Comparison of ENCODE assay signal across 11 cellular contexts in genomic region chr10:13115832-13116793, GRCh38. TPM values are rescaled to one million over a fixed set of nuclear protein-coding genes. Genes with fewer than 3 reads are reported as not detected.
A peak's percentile ranks its signal among the peaks of the same experiment; 100 is the strongest.
DNase-seq lines count a peak whose midpoint lies in the region; TF ChIP-seq lines count a peak whose summit lies in the region.
"Had no signal": no experiment of that assay in that cellular context is flagged by ENCODE, and none has a peak within 500 bp of the region (broad histone marks: within the 10 kb centered on the region; RNA-seq: fewer than 3 reads in every experiment).

No MANE protein-coding gene starts in this region.

- H3K4me1 ChIP-seq in right atrium auricular region = peaks cover 0 to 19% of the 10 kb centered on the region in 2 donors

- peak overlapping the region; percentile 49 to 80 for H3K27ac ChIP-seq in right atrium auricular region

- intact Hi-C loops in activated naive CD4-positive, alpha-beta T cell treated with anti-CD3 and anti-CD28 coated beads for 36 hours (cut with micrococcal nuclease) = loop anchor here (1.0 kb wide), 1 partner anchor 8 kb away; no protein-coding TSS in a partner anchor

- CTCF ChIA-PET in activated naive CD4-positive, alpha-beta T cell treated with anti-CD3 and anti-CD28 coated beads for 36 hours (lab: Charles Lee) = no interaction called here

- H3K27me3 Mint-ChIP-seq in activated naive CD4-positive, alpha-beta T cell treated with anti-CD3 and anti-CD28 coated beads for 36 hours (ENCODE audit: low read depth) = no peaks in the 10 kb centered on the region
- H3K27me3 Mint-ChIP-seq in T-helper 2 cell treated with Interferon-gamma antibody and Interleukin-4, amounts not matched to agents 5 μg/mL and 100 μg/mL, for 36 hours (ENCODE audit: low read depth) = no peaks in the 10 kb centered on the region
- no peaks in the 10 kb centered on the region for H3K27me3 Mint-ChIP-seq in type B pancreatic cell

- TF ChIP-seq CTCF in right atrium auricular region (IDR thresholded peaks at IDR 0.05) = no peak
- TF ChIP-seq CTCF in type B pancreatic cell (conservative IDR thresholded peaks at IDR 0.05) = no peak

- peaks cover 4% of the 10 kb centered on the region for H3K4me1 Mint-ChIP-seq in activated naive CD4-positive, alpha-beta T cell treated with anti-CD3 and anti-CD28 coated beads for 36 hours (ENCODE audit: low read depth)
- peaks cover 23% of the 10 kb centered on the region for H3K4me1 Mint-ChIP-seq in T-helper 2 cell treated with Interferon-gamma antibody and Interleukin-4, amounts not matched to agents 5 μg/mL and 100 μg/mL, for 36 hours (ENCODE audit: low read depth)
- H3K4me1 Mint-ChIP-seq in type B pancreatic cell (ENCODE audit: unreplicated experiment) = peaks cover 17% of the 10 kb centered on the region

- H3K36me3 Mint-ChIP-seq in activated naive CD4-positive, alpha-beta T cell treated with anti-CD3 and anti-CD28 coated beads for 36 hours (ENCODE audit: low read depth) = peaks cover 37% of the 10 kb centered on the region
- H3K36me3 Mint-ChIP-seq in T-helper 2 cell treated with Interferon-gamma antibody and Interleukin-4, amounts not matched to agents 5 μg/mL and 100 μg/mL, for 36 hours (ENCODE audit: low read depth) = peaks cover 65% of the 10 kb centered on the region
- H3K36me3 Mint-ChIP-seq in type B pancreatic cell = peaks cover 41% of the 10 kb centered on the region

- no peaks in the 10 kb centered on the region for H3K9me3 Mint-ChIP-seq in activated naive CD4-positive, alpha-beta T cell treated with anti-CD3 and anti-CD28 coated beads for 36 hours
- no peaks in the 10 kb centered on the region for H3K9me3 Mint-ChIP-seq in T-helper 2 cell treated with Interferon-gamma antibody and Interleukin-4, amounts not matched to agents 5 μg/mL and 100 μg/mL, for 36 hours
- no peaks in the 10 kb centered on the region for H3K9me3 Mint-ChIP-seq in type B pancreatic cell
- H3K9me3 Mint-ChIP-seq: mesothelial cell of epicardium had no signal

- no peaks in the 10 kb centered on the region for H3K9me3 ChIP-seq in right atrium auricular region

- H3K4me3 ChIP-seq in right atrium auricular region = no peak overlapping the region

- H3K27me3 ChIP-seq in right atrium auricular region = no peaks in the 10 kb centered on the region

- H3K27ac Mint-ChIP-seq in activated naive CD4-positive, alpha-beta T cell treated with anti-CD3 and anti-CD28 coated beads for 36 hours = peak overlapping the region; percentile 1
- H3K27ac Mint-ChIP-seq in T-helper 2 cell treated with Interferon-gamma antibody and Interleukin-4, amounts not matched to agents 5 μg/mL and 100 μg/mL, for 36 hours = peak overlapping the region; percentile 75
- H3K27ac Mint-ChIP-seq in type B pancreatic cell = peak overlapping the region; percentile 83
- H3K27ac Mint-ChIP-seq: mesothelial cell of epicardium had no signal

- no peak for DNase-seq in activated naive CD4-positive, alpha-beta T cell treated with anti-CD3 and anti-CD28 coated beads for 36 hours
- no peak for DNase-seq in activated naive CD4-positive, alpha-beta T cell treated with anti-CD3 and anti-CD28 coated beads, Interleukin-2, amount 50 U/mL, for 16 hours
- no peak for DNase-seq in T-helper 2 cell treated with Interferon-gamma antibody and Interleukin-4, amounts not matched to agents 5 μg/mL and 100 μg/mL, for 36 hours (ENCODE audit: low spot score)
- DNase-seq in right atrium auricular region (ENCODE audit: low spot score) (no peak), type B pancreatic cell (ENCODE audit: extremely low spot score, unreplicated experiment) (no peak), NCI-H2107 (lab: John Stamatoyannopoulos, UW) (no peak), NCI-H748 treated with DMSO at 0.1 percent for 48 hours (lab: John Stamatoyannopoulos, UW) (no peak)
- DNase-seq in effector CD4-positive, alpha-beta T cell = no peak
- DNase-seq: NCI-H2171; stimulated activated CD4-positive, alpha-beta T cell treated with anti-CD3 and anti-CD28 coated beads, Interleukin-1b, Interleukin-23, amount 100 ng/mL, for 48 hours had no signal

- H3K4me3 Mint-ChIP-seq in activated naive CD4-positive, alpha-beta T cell treated with anti-CD3 and anti-CD28 coated beads for 36 hours = peak overlapping the region; percentile 41
- peak overlapping the region; percentile 47 for H3K4me3 Mint-ChIP-seq in T-helper 2 cell treated with Interferon-gamma antibody and Interleukin-4, amounts not matched to agents 5 μg/mL and 100 μg/mL, for 36 hours
- peak overlapping the region; percentile 9 for H3K4me3 Mint-ChIP-seq in type B pancreatic cell
- H3K4me3 Mint-ChIP-seq: mesothelial cell of epicardium had no signal

- H3K36me3 ChIP-seq in right atrium auricular region = peaks cover 61% of the 10 kb centered on the region

RNA-seq across cellular contexts. Expression of gene OPTN, which starts 16.1 kb away (rescaled TPM):
- total RNA-seq in activated naive CD4-positive, alpha-beta T cell treated with anti-CD3 and anti-CD28 coated beads for 36 hours = 10 to 100 TPM; 39.7 to 43.8 TPM
- 10 to 100 TPM; 67.9 to 82.7 TPM for total RNA-seq in right atrium auricular region
- 43.2 and 104 TPM in 2 replicates for total RNA-seq in type B pancreatic cell (ENCODE audit: low replicate concordance)

RNA-seq across cellular contexts. Expression of gene MCM10, which starts 45.2 kb away (rescaled TPM):
- 10 to 100 TPM; 76.9 to 81.1 TPM for total RNA-seq in activated naive CD4-positive, alpha-beta T cell treated with anti-CD3 and anti-CD28 coated beads for 36 hours
- total RNA-seq in right atrium auricular region = under 1 TPM in 1 of 2 donors, not detected in 1; 0.15 TPM
- 12.2 and 31.7 TPM in 2 replicates for total RNA-seq in type B pancreatic cell (ENCODE audit: low replicate concordance)

Comparison
In these comparisons a context has a peak if more than half of its experiments do, and no peak if none do; other contexts are left out.
1. H3K27ac Mint-ChIP-seq: peak in every context shown above with its lines; median percentile 83 in type B pancreatic cell; 75 in T-helper 2 cell treated with Interferon-gamma antibody and Interleukin-4, amounts not matched to agents 5 μg/mL and 100 μg/mL, for 36 hours; 1 in activated naive CD4-positive, alpha-beta T cell treated with anti-CD3 and anti-CD28 coated beads for 36 hours.
2. RNA of gene MCM10, which starts 45.2 kb away (total RNA-seq): 76.9 to 81.1 TPM in activated naive CD4-positive, alpha-beta T cell treated with anti-CD3 and anti-CD28 coated beads for 36 hours and 12.2 to 31.7 TPM in type B pancreatic cell; 0.15 TPM in right atrium auricular region; every median in the first group is over 10 times any median in the second.
3. Peak in every context shown above with its lines, with median percentiles within 50 percentile points of each other: H3K4me3 Mint-ChIP-seq.